12 cellular contexts compared by ENCODE assay signal in genomic region chr20:50528804-50529351, GRCh38. TPM values are rescaled to one million over a fixed set of nuclear protein-coding genes. Genes with fewer than 3 reads are reported as not detected.
DNase-seq lines count a peak whose midpoint lies in the region; ATAC-seq and TF ChIP-seq lines count a peak whose summit lies in the region.
"Had no signal": no experiment of that assay in that cellular context is flagged by ENCODE, and none has a peak within 500 bp of the region (broad histone marks: within the 10 kb centered on the region; RNA-seq: fewer than 3 reads in every experiment).

No MANE protein-coding gene starts in this region.

- ATAC-seq in GM18505 (IDR thresholded peaks at IDR 0.05; ENCODE audit: unreplicated experiment) = no peak
- ATAC-seq in GM21737 (IDR thresholded peaks at IDR 0.05; ENCODE audit: unreplicated experiment) = peak; percentile 45
- peak; percentile 70 for ATAC-seq in activated naive CD8-positive, alpha-beta T cell treated with anti-CD3 and anti-CD28 coated beads, Interleukin-2, amount 50 U/mL, for 24 hours
- peak; percentile 40 to 60 for ATAC-seq in natural killer cell treated with Interleukin-12 subunit alpha and Interleukin-12 subunit beta and Interleukin-15 and Interleukin-18, amount 100 ng/mL, for 72 hours

- H3K4me1 Mint-ChIP-seq in activated naive CD8-positive, alpha-beta T cell treated with anti-CD3 and anti-CD28 coated beads, Interleukin-2, amount 50 U/mL, for 24 hours = peaks cover 43% of the 10 kb centered on the region
- H3K4me1 Mint-ChIP-seq in natural killer cell treated with Interleukin-12 subunit alpha and Interleukin-12 subunit beta and Interleukin-15 and Interleukin-18, amount 100 ng/mL, for 72 hours (ENCODE audit: low read depth in 2 of 2) = peaks cover 33 to 40% of the 10 kb centered on the region in 2 donors
- H3K4me1 Mint-ChIP-seq in Caco-2 (ENCODE audit: low read depth, unreplicated experiment) = peaks cover 3% of the 10 kb centered on the region

- H3K27me3 ChIP-seq in Caco-2 (replicated peaks; ENCODE audit: control insufficient read depth, insufficient read depth, low read length) = no peaks in the 10 kb centered on the region

- H3K9me3 Mint-ChIP-seq in activated naive CD8-positive, alpha-beta T cell treated with anti-CD3 and anti-CD28 coated beads, Interleukin-2, amount 50 U/mL, for 24 hours = no peaks in the 10 kb centered on the region
- no peaks in the 10 kb centered on the region for H3K9me3 Mint-ChIP-seq in natural killer cell treated with Interleukin-12 subunit alpha and Interleukin-12 subunit beta and Interleukin-15 and Interleukin-18, amount 100 ng/mL, for 72 hours
- H3K9me3 Mint-ChIP-seq in Caco-2 (ENCODE audit: unreplicated experiment) = no peaks in the 10 kb centered on the region

- no peak for DNase-seq in activated naive CD8-positive, alpha-beta T cell treated with anti-CD3 and anti-CD28 coated beads, Interleukin-2, amount 50 U/mL, for 24 hours
- DNase-seq in natural killer cell treated with Interleukin-12 subunit alpha and Interleukin-12 subunit beta and Interleukin-15 and Interleukin-18, amount 100 ng/mL, for 72 hours (ENCODE audit: low spot score) = no peak
- DNase-seq in NCI-H2107 treated with DMSO at 0.1 percent for 48 hours (lab: John Stamatoyannopoulos, UW; ENCODE audit: unreplicated experiment) = no peak
- no peak for DNase-seq in NAMALWA (ENCODE audit: low spot score)
- DNase-seq in Caco-2 = no peak
- no peak for DNase-seq in erythroblast (lab: John Stamatoyannopoulos, UW)
- DNase-seq: activated CD4-positive, alpha-beta T cell treated with anti-CD3 and anti-CD28 coated beads for 4 hours; NCI-H446; stimulated activated CD4-positive, alpha-beta T cell treated with anti-CD3 and anti-CD28 coated beads, Interleukin-2, amount 100 ng/mL, for 48 hours had no signal

- no peak overlapping the region for H3K4me3 ChIP-seq in Caco-2 (ENCODE audit: low read depth, low read length)
- H3K4me3 ChIP-seq: lung had no signal

- TF ChIP-seq POLR2A in GM18505 (IDR thresholded peaks at IDR 0.05; ENCODE audit: borderline replicate concordance, extremely low read depth, insufficient read depth, insufficient read length) (peak; percentile 34), erythroblast (IDR thresholded peaks at IDR 0.05; ENCODE audit: low read length) (no peak)

- H3K9me3 ChIP-seq in Caco-2 = no peaks in the 10 kb centered on the region

- H3K36me3 ChIP-seq in Caco-2 (ENCODE audit: control insufficient read depth, insufficient read depth, low read length) = no peaks in the 10 kb centered on the region

- intact Hi-C loops in Caco-2 (cut with micrococcal nuclease; ENCODE audit: unreplicated experiment) = no loop called here

- peaks cover 4% of the 10 kb centered on the region for H3K36me3 Mint-ChIP-seq in activated naive CD8-positive, alpha-beta T cell treated with anti-CD3 and anti-CD28 coated beads, Interleukin-2, amount 50 U/mL, for 24 hours (ENCODE audit: low read depth)
- no peaks in the 10 kb centered on the region for H3K36me3 Mint-ChIP-seq in natural killer cell treated with Interleukin-12 subunit alpha and Interleukin-12 subunit beta and Interleukin-15 and Interleukin-18, amount 100 ng/mL, for 72 hours
- H3K36me3 Mint-ChIP-seq in Caco-2 (ENCODE audit: insufficient read depth, unreplicated experiment) = no peaks in the 10 kb centered on the region

- CTCF ChIA-PET in Caco-2 (lab: Charles Lee) = interaction anchor here (0.7 kb wide), 1 partner anchor 47 kb away, joined by 3 read pairs; no protein-coding TSS in a partner anchor

- H3K27me3 Mint-ChIP-seq in activated naive CD8-positive, alpha-beta T cell treated with anti-CD3 and anti-CD28 coated beads, Interleukin-2, amount 50 U/mL, for 24 hours = no peaks in the 10 kb centered on the region
- H3K27me3 Mint-ChIP-seq in natural killer cell treated with Interleukin-12 subunit alpha and Interleukin-12 subunit beta and Interleukin-15 and Interleukin-18, amount 100 ng/mL, for 72 hours = no peaks in the 10 kb centered on the region
- no peaks in the 10 kb centered on the region for H3K27me3 Mint-ChIP-seq in Caco-2 (ENCODE audit: insufficient read depth, unreplicated experiment)

- no peaks in the 10 kb centered on the region for H3K4me1 ChIP-seq in Caco-2

- H3K4me3 Mint-ChIP-seq in activated naive CD8-positive, alpha-beta T cell treated with anti-CD3 and anti-CD28 coated beads, Interleukin-2, amount 50 U/mL, for 24 hours = peak overlapping the region; percentile 5
- H3K4me3 Mint-ChIP-seq in natural killer cell treated with Interleukin-12 subunit alpha and Interleukin-12 subunit beta and Interleukin-15 and Interleukin-18, amount 100 ng/mL, for 72 hours = peak overlapping the region; percentile 60
- H3K4me3 Mint-ChIP-seq in Caco-2 (ENCODE audit: unreplicated experiment) = no peak overlapping the region

- no TSS peak for BruUV-seq in Caco-2 (replicated peaks; lab: Mats Ljungman, UMichigan)

- POLR2A ChIA-PET in Caco-2 (lab: Charles Lee) = no interaction called here

- H3K27ac Mint-ChIP-seq in activated naive CD8-positive, alpha-beta T cell treated with anti-CD3 and anti-CD28 coated beads, Interleukin-2, amount 50 U/mL, for 24 hours = no peak overlapping the region
- peak overlapping the region in 1 of 2 donors; percentile 47 for H3K27ac Mint-ChIP-seq in natural killer cell treated with Interleukin-12 subunit alpha and Interleukin-12 subunit beta and Interleukin-15 and Interleukin-18, amount 100 ng/mL, for 72 hours
- H3K27ac Mint-ChIP-seq in Caco-2 (ENCODE audit: unreplicated experiment) = no peak overlapping the region

- TF ChIP-seq CTCF in Caco-2 (IDR thresholded peaks at IDR 0.05; ENCODE audit: insufficient read depth in 1 of 2, low read depth in 1 of 2, low read length in 1 of 2, severe bottlenecking in 1 of 2, unreplicated experiment in 1 of 2) = no peak

RNA-seq across cellular contexts. Expression of gene PTPN1, which starts 18.7 kb away (rescaled TPM):
- 100 to 1,000 TPM in 1 of 2 donors, 10 to 100 TPM in 1; 74.3 to 105 TPM for total RNA-seq in natural killer cell treated with Interleukin-12 subunit alpha and Interleukin-12 subunit beta and Interleukin-15 and Interleukin-18, amount 100 ng/mL, for 72 hours
- 65.0 and 65.2 TPM in 2 replicates for total RNA-seq in Caco-2 (2022)
